28 cellular contexts compared by ENCODE assay signal in genomic region chr2:215590353-215590752, GRCh38.
DNase-seq lines count a peak whose midpoint lies in the region; ATAC-seq and TF ChIP-seq lines count a peak whose summit lies in the region.
"Had no signal": no experiment of that assay in that cellular context is flagged by ENCODE, and none has a peak within 500 bp of the region (broad histone marks: within the 10 kb centered on the region; RNA-seq: fewer than 3 reads in every experiment).

No MANE protein-coding gene starts in this region.

- no peaks in the 10 kb centered on the region for H3K9me3 ChIP-seq in left lung
- H3K9me3 ChIP-seq: heart right ventricle had no signal

- no peaks in the 10 kb centered on the region for H3K36me3 ChIP-seq in ACC112 (ENCODE audit: insufficient read depth, low read length)
- no peaks in the 10 kb centered on the region for H3K36me3 ChIP-seq in left lung
- H3K36me3 ChIP-seq: heart right ventricle had no signal

- peaks cover 1% of the 10 kb centered on the region for H3K27me3 Mint-ChIP-seq in activated CD4-positive, alpha-beta T cell treated with anti-CD3 and anti-CD28 coated beads, Interleukin-2, amount 10 ng/mL, durations not matched to agents 24 days and 14 days
- H3K27me3 Mint-ChIP-seq: brain, type B pancreatic cell had no signal

- no peak overlapping the region for H3K4me3 Mint-ChIP-seq in activated CD4-positive, alpha-beta T cell treated with anti-CD3 and anti-CD28 coated beads, Interleukin-2, amount 10 ng/mL, durations not matched to agents 24 days and 14 days
- H3K4me3 Mint-ChIP-seq: activated T-cell treated with anti-CD3 and anti-CD28 coated beads, Interleukin-2, amount 50 U/mL, for 4 hours; brain; neural crest cell; stimulated activated effector memory CD8-positive, alpha-beta T cell treated with anti-CD3 and anti-CD28 coated beads, Interleukin-12 subunit alpha, Interleukin-12 subunit beta, amount 100 ng/mL, for 72 hours; T-helper 2 cell treated with Interferon-gamma antibody and Interleukin-4, amounts not matched to agents 5 μg/mL and 100 μg/mL, for 36 hours; type B pancreatic cell had no signal

- H3K27ac Mint-ChIP-seq in activated CD4-positive, alpha-beta T cell treated with anti-CD3 and anti-CD28 coated beads, Interleukin-2, amount 10 ng/mL, durations not matched to agents 24 days and 14 days: no peak overlapping the region
- H3K27ac Mint-ChIP-seq: brain; stimulated activated effector memory CD8-positive, alpha-beta T cell treated with anti-CD3 and anti-CD28 coated beads, Interleukin-12 subunit alpha, Interleukin-12 subunit beta, amount 100 ng/mL, for 72 hours; T-helper 2 cell treated with Interferon-gamma antibody and Interleukin-4, amounts not matched to agents 5 μg/mL and 100 μg/mL, for 36 hours; type B pancreatic cell had no signal

- H3K27me3 ChIP-seq in ACC112 (ENCODE audit: insufficient read depth, low read length) (no peaks in the 10 kb centered on the region), left lung (no peaks in the 10 kb centered on the region)
- H3K27me3 ChIP-seq: heart right ventricle had no signal

- ATAC-seq in left lung (no peak), HG03457 (IDR thresholded peaks at IDR 0.05; ENCODE audit: unreplicated experiment) (no peak)
- ATAC-seq: activated T-cell treated with anti-CD3 and anti-CD28 coated beads, Interleukin-2, amount 50 U/mL, for 4 hours; heart right ventricle; left cardiac atrium; right cardiac atrium; SK-N-SH treated with all-trans-retinoic acid at 6 μM for 48 hours; stimulated activated effector memory CD8-positive, alpha-beta T cell treated with anti-CD3 and anti-CD28 coated beads, Interleukin-12 subunit alpha, Interleukin-12 subunit beta, amount 100 ng/mL, for 72 hours had no signal

- H3K4me1 ChIP-seq in ACC112 (ENCODE audit: control insufficient read depth, insufficient read depth, low read length, unreplicated experiment) (peaks cover 12% of the 10 kb centered on the region), left lung (no peaks in the 10 kb centered on the region)
- H3K4me1 ChIP-seq: heart right ventricle had no signal

- peak; percentile 39 for DNase-seq in GM04503 (ENCODE audit: low read depth)
- peak; percentile 54 for DNase-seq in NCI-H2171 (lab: John Stamatoyannopoulos, UW)
- DNase-seq in epithelial cell of esophagus (ENCODE audit: low read depth): peak; percentile 56
- no peak for DNase-seq in KBM-7
- DNase-seq in left lung: no peak
- DNase-seq in activated CD4-positive, alpha-beta T cell treated with anti-CD3 and anti-CD28 coated beads, Interleukin-2, amount 10 ng/mL, durations not matched to agents 24 days and 14 days: no peak
- DNase-seq: activated CD4-positive, alpha-beta T cell treated with anti-CD3 and anti-CD28 coated beads for 48 hours; activated T-cell treated with anti-CD3 and anti-CD28 coated beads, Interleukin-2, amount 50 U/mL, for 4 hours; DMS79 treated with DMSO at 0.1 percent for 48 hours; effector CD4-positive, alpha-beta T cell; heart right ventricle; left cardiac atrium; mammary epithelial cell; NCI-H1092 treated with DMSO at 0.1 percent for 48 hours; NCI-H1930; NCI-H345; right cardiac atrium; stimulated activated CD4-positive, alpha-beta T cell treated with anti-CD3 and anti-CD28 coated beads, Interleukin-12 subunit alpha, Interleukin-12 subunit beta, amount 100 ng/mL, for 4 hours; stimulated activated CD4-positive, alpha-beta T cell treated with anti-CD3 and anti-CD28 coated beads, Interleukin-4, amount 100 ng/mL, for 1 hour; substantia nigra had no signal

- no peak overlapping the region for H3K4me3 ChIP-seq in ACC112 (ENCODE audit: low read depth, low read length)
- no peak overlapping the region for H3K4me3 ChIP-seq in epithelial cell of esophagus (ENCODE audit: low read length)
- no peak overlapping the region for H3K4me3 ChIP-seq in left lung
- H3K4me3 ChIP-seq: heart right ventricle had no signal

- H3K36me3 Mint-ChIP-seq in activated CD4-positive, alpha-beta T cell treated with anti-CD3 and anti-CD28 coated beads, Interleukin-2, amount 10 ng/mL, durations not matched to agents 24 days and 14 days (ENCODE audit: low read depth): no peaks in the 10 kb centered on the region
- H3K36me3 Mint-ChIP-seq: brain; stimulated activated effector memory CD8-positive, alpha-beta T cell treated with anti-CD3 and anti-CD28 coated beads, Interleukin-12 subunit alpha, Interleukin-12 subunit beta, amount 100 ng/mL, for 72 hours; type B pancreatic cell had no signal

- TF ChIP-seq CTCF in epithelial cell of esophagus (IDR thresholded peaks at IDR 0.05; ENCODE audit: insufficient read depth, low read depth, low read length, missing control alignments) (no peak), left lung (IDR thresholded peaks at IDR 0.05) (no peak)

- intact Hi-C loops in left lung (cut with DNase I): no loop called here
- intact Hi-C loops in activated CD4-positive, alpha-beta T cell treated with anti-CD3 and anti-CD28 coated beads, Interleukin-2, amount 10 ng/mL, durations not matched to agents 24 days and 14 days (cut with micrococcal nuclease): no loop called here

- in situ Hi-C loops in KBM-7 (cut with MboI; ENCODE audit: low pct_unique_long_range_greater_than_20kb, low sequenced_read_pairs): no loop called here

- H3K27ac ChIP-seq in ACC112 (ENCODE audit: low read depth, low read length) (no peak overlapping the region), left lung (no peak overlapping the region)
- H3K27ac ChIP-seq: heart right ventricle had no signal

- H2AFZ ChIP-seq in ACC112 (ENCODE audit: low read length, unreplicated experiment): peak overlapping the region; percentile 17

- no peaks in the 10 kb centered on the region for H3K9me3 Mint-ChIP-seq in activated CD4-positive, alpha-beta T cell treated with anti-CD3 and anti-CD28 coated beads, Interleukin-2, amount 10 ng/mL, durations not matched to agents 24 days and 14 days
- H3K9me3 Mint-ChIP-seq: activated T-cell treated with anti-CD3 and anti-CD28 coated beads, Interleukin-2, amount 50 U/mL, for 4 hours; neural crest cell; stimulated activated effector memory CD8-positive, alpha-beta T cell treated with anti-CD3 and anti-CD28 coated beads, Interleukin-12 subunit alpha, Interleukin-12 subunit beta, amount 100 ng/mL, for 72 hours; T-helper 2 cell treated with Interferon-gamma antibody and Interleukin-4, amounts not matched to agents 5 μg/mL and 100 μg/mL, for 36 hours; type B pancreatic cell had no signal

- no peaks in the 10 kb centered on the region for H3K79me2 ChIP-seq in ACC112 (ENCODE audit: control insufficient read depth, insufficient read depth, low read length, unreplicated experiment)

- H3K4me1 Mint-ChIP-seq in activated CD4-positive, alpha-beta T cell treated with anti-CD3 and anti-CD28 coated beads, Interleukin-2, amount 10 ng/mL, durations not matched to agents 24 days and 14 days: no peaks in the 10 kb centered on the region
- H3K4me1 Mint-ChIP-seq: brain; neural crest cell; stimulated activated effector memory CD8-positive, alpha-beta T cell treated with anti-CD3 and anti-CD28 coated beads, Interleukin-12 subunit alpha, Interleukin-12 subunit beta, amount 100 ng/mL, for 72 hours had no signal

Comparison
In these comparisons a context has a peak if more than half of its experiments do, and no peak if none do; other contexts are left out.
1. DNase-seq: peak in GM04503 (single experiment), NCI-H2171 (single experiment) and epithelial cell of esophagus (single experiment); none in KBM-7 (single experiment), left lung (0 of 2) and activated CD4-positive, alpha-beta T cell treated with anti-CD3 and anti-CD28 coated beads, Interleukin-2, amount 10 ng/mL, durations not matched to agents 24 days and 14 days (single experiment).